ENCODE assay signal across 8 cellular contexts in the genomic region with DNA sequence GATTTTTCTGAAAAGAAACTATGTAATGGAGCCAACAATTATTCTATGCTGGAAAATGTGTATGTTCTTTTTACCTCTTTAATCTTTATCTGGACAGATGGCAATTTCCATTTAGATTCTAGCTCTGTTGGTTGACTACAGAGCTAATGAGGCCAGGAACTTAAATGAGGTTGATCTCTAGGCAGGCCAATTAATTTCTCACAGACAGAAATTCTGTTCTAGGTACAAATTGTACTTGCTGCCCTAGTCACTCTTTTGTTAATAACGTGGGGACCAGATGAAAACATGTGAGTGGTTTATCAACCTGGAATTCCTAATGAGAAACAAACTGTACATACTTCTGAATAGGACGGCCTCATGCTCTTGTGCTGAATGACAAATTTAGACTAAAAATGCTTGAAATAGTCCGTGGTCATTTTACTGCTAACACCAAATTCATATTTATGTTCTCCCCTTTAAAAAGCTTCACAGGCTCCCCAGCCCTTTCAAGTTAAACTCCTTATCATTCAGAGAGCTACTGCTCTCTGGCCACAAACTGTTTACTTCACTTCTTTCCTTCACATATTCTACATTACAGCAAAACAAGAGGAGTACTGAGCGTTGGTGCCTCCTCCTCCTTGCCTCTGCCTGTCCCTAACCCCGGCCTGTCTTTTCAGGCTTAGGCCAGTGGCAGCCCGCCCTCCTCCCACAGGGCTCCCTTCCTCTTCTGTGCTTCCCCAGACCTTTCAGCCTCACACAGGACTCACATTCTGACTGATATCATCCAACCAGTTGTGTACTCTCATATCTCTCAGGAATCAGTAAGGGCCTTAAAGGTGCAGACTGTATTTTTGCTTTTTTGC. TPM values are rescaled to one million over a fixed set of nuclear protein-coding genes. Genes with fewer than 3 reads are reported as not detected.
A peak's percentile ranks its signal among the peaks of the same experiment; 100 is the strongest.
DNase-seq lines count a peak whose midpoint lies in the region; ATAC-seq, FAIRE-seq and TF ChIP-seq lines count a peak whose summit lies in the region.

No MANE protein-coding gene starts in this region.

- DNase-seq in AG10803 (ENCODE audit: low read depth) (peak; percentile 29), RCC 7860 (ENCODE audit: low spot score) (peak; percentile 10), endodermal cell (peak; percentile 78), NCI-H2107 treated with DMSO at 0.1 percent for 48 hours (lab: John Stamatoyannopoulos, UW; ENCODE audit: unreplicated experiment) (no peak)
- peak in 1 of 9 donors; percentile 34 for DNase-seq in naive thymus-derived CD4-positive, alpha-beta T cell
- no peak for DNase-seq in activated CD8-positive, alpha-beta memory T cell treated with anti-CD3 and anti-CD28 coated beads, Interleukin-2, amount 50 U/mL, for 4 hours

- H3K4me3 ChIP-seq in AG10803 (ENCODE audit: low read length) (no peak overlapping the region), endodermal cell (ENCODE audit: low read length) (no peak overlapping the region)
- H3K4me3 ChIP-seq in naive thymus-derived CD4-positive, alpha-beta T cell (ENCODE audit: low read length): no peak overlapping the region

- POLR2A ChIA-PET in naive thymus-derived CD4-positive, alpha-beta T cell (lab: Charles Lee): no interaction called here

- CTCF ChIA-PET in naive thymus-derived CD4-positive, alpha-beta T cell (lab: Charles Lee): interaction anchor here (1.2 to 1.9 kb wide), 2 partner anchors 1492 to 1493 kb away, joined by 3 to 5 read pairs; no protein-coding TSS in a partner anchor

- no peaks in the 10 kb centered on the region for H3K9me3 ChIP-seq in endodermal cell (ENCODE audit: control insufficient read depth, low read length)
- H3K9me3 ChIP-seq in naive thymus-derived CD4-positive, alpha-beta T cell (ENCODE audit: control insufficient read depth in 2 of 3, low read length in 3 of 3): no peaks in the 10 kb centered on the region

- H3K27ac ChIP-seq in endodermal cell (ENCODE audit: low read depth, low read length): no peak overlapping the region
- no peak overlapping the region for H3K27ac ChIP-seq in naive thymus-derived CD4-positive, alpha-beta T cell (ENCODE audit: low read depth, low read length)

- no peaks in the 10 kb centered on the region for H3K9me3 Mint-ChIP-seq in endodermal cell
- H3K9me3 Mint-ChIP-seq in naive thymus-derived CD4-positive, alpha-beta T cell: no peaks in the 10 kb centered on the region

- TF ChIP-seq CTCF in AG10803 (conservative IDR thresholded peaks at IDR 0.05; ENCODE audit: low read length) (no peak), endodermal cell (conservative IDR thresholded peaks at IDR 0.05) (no peak)

- intact Hi-C loops in naive thymus-derived CD4-positive, alpha-beta T cell (cut with micrococcal nuclease): loop anchor here (2.0 to 10.0 kb wide), 4 partner anchors 1411 to 1827 kb away; no protein-coding TSS in a partner anchor

- no peak overlapping the region for H3K9ac ChIP-seq in endodermal cell (ENCODE audit: extremely low read depth, low read length, poor library complexity, severe bottlenecking)

- peak; percentile 28 for FAIRE-seq in RCC 7860 (lab: Jason Lieb, UNC)

- peaks cover 18% of the 10 kb centered on the region for H3K4me1 Mint-ChIP-seq in endodermal cell
- peaks cover 19 to 55% (median 42%) of the 10 kb centered on the region in 7 donors for H3K4me1 Mint-ChIP-seq in naive thymus-derived CD4-positive, alpha-beta T cell

- peak overlapping the region; percentile 19 for H3K27ac Mint-ChIP-seq in endodermal cell
- peak overlapping the region in 2 of 9 donors; percentile 3 to 52 for H3K27ac Mint-ChIP-seq in naive thymus-derived CD4-positive, alpha-beta T cell

- no peaks in the 10 kb centered on the region for H3K36me3 Mint-ChIP-seq in endodermal cell (ENCODE audit: low read depth)
- H3K36me3 Mint-ChIP-seq in naive thymus-derived CD4-positive, alpha-beta T cell: peaks cover 0 to 16% (median 0%) of the 10 kb centered on the region in 5 donors

- no peaks in the 10 kb centered on the region for H3K36me3 ChIP-seq in endodermal cell (ENCODE audit: control insufficient read depth, insufficient read depth, low read length)
- no peaks in the 10 kb centered on the region for H3K36me3 ChIP-seq in naive thymus-derived CD4-positive, alpha-beta T cell (ENCODE audit: control insufficient read depth in 2 of 3, insufficient read depth in 3 of 3, low read length in 3 of 3)

- peaks cover 4% of the 10 kb centered on the region for H3K4me1 ChIP-seq in endodermal cell (ENCODE audit: control insufficient read depth, insufficient read depth, low read length)
- H3K4me1 ChIP-seq in naive thymus-derived CD4-positive, alpha-beta T cell (ENCODE audit: control insufficient read depth in 2 of 2, insufficient read depth in 2 of 2, low read length in 2 of 2): no peaks in the 10 kb centered on the region

- H3K4me3 Mint-ChIP-seq in endodermal cell: no peak overlapping the region
- peak overlapping the region in 1 of 10 donors; percentile 5 for H3K4me3 Mint-ChIP-seq in naive thymus-derived CD4-positive, alpha-beta T cell

- no peaks in the 10 kb centered on the region for H3K27me3 ChIP-seq in endodermal cell (ENCODE audit: control insufficient read depth, insufficient read depth, low read length, poor library complexity, severe bottlenecking)
- H3K27me3 ChIP-seq in naive thymus-derived CD4-positive, alpha-beta T cell (ENCODE audit: control insufficient read depth in 2 of 2, insufficient read depth in 2 of 2, low read length in 2 of 2): no peaks in the 10 kb centered on the region

- H3K27me3 Mint-ChIP-seq in endodermal cell (ENCODE audit: insufficient read depth): no peaks in the 10 kb centered on the region
- H3K27me3 Mint-ChIP-seq in naive thymus-derived CD4-positive, alpha-beta T cell: no peaks in the 10 kb centered on the region

- WGBS in endodermal cell (ENCODE audit: insufficient coverage in 1 of 2, insufficient read length in 1 of 2), 2 experiments: 49 to 54% methylated on average over 5 to 6 of the region's 6 CpGs

- peak; percentile 90 for ATAC-seq in GM19023 (IDR thresholded peaks at IDR 0.05; ENCODE audit: unreplicated experiment)
- peak; percentile 96 for ATAC-seq in HG03095 (IDR thresholded peaks at IDR 0.05; ENCODE audit: unreplicated experiment)
- peak; percentile 86 for ATAC-seq in naive thymus-derived CD4-positive, alpha-beta T cell

RNA-seq across cellular contexts. Expression of a gene that starts 41.4 kb away (rescaled TPM):
- 10 to 100 TPM; 14.1 to 31.4 TPM for total RNA-seq in endodermal cell
- polyA plus RNA-seq in endodermal cell (2013, experiment 1 of 2): 18.1 TPM
- 20.9 TPM for polyA plus RNA-seq in endodermal cell (2013, experiment 2 of 2)
- 10 to 100 TPM; 19.8 to 30.8 (median 25.3) TPM for total RNA-seq in naive thymus-derived CD4-positive, alpha-beta T cell
- polyA plus RNA-seq in naive thymus-derived CD4-positive, alpha-beta T cell: 10 to 100 TPM; 33.7 to 40.0 TPM

Comparison
In these comparisons a context has a peak if more than half of its experiments do, and no peak if none do; other contexts are left out.
1. DNase-seq: peak in AG10803 (single experiment), RCC 7860 (single experiment) and endodermal cell (single experiment); none in NCI-H2107 treated with DMSO at 0.1 percent for 48 hours (single experiment) and activated CD8-positive, alpha-beta memory T cell treated with anti-CD3 and anti-CD28 coated beads, Interleukin-2, amount 50 U/mL, for 4 hours (single experiment).
2. Peak in every context shown above with its lines, with median percentiles within 50 percentile points of each other: ATAC-seq.